Comparison of ENCODE assay signal across 1 cellular context in genomic region chr17:42684033-42684625, GRCh38.
TF ChIP-seq lines count a peak whose summit lies in the region.

No MANE protein-coding gene starts in this region.

TF ChIP-seq in HepG2, 621 proteins besides CTCF, POLR2A, EP300 and RAD21:
- TF ChIP-seq, protein P1, sequence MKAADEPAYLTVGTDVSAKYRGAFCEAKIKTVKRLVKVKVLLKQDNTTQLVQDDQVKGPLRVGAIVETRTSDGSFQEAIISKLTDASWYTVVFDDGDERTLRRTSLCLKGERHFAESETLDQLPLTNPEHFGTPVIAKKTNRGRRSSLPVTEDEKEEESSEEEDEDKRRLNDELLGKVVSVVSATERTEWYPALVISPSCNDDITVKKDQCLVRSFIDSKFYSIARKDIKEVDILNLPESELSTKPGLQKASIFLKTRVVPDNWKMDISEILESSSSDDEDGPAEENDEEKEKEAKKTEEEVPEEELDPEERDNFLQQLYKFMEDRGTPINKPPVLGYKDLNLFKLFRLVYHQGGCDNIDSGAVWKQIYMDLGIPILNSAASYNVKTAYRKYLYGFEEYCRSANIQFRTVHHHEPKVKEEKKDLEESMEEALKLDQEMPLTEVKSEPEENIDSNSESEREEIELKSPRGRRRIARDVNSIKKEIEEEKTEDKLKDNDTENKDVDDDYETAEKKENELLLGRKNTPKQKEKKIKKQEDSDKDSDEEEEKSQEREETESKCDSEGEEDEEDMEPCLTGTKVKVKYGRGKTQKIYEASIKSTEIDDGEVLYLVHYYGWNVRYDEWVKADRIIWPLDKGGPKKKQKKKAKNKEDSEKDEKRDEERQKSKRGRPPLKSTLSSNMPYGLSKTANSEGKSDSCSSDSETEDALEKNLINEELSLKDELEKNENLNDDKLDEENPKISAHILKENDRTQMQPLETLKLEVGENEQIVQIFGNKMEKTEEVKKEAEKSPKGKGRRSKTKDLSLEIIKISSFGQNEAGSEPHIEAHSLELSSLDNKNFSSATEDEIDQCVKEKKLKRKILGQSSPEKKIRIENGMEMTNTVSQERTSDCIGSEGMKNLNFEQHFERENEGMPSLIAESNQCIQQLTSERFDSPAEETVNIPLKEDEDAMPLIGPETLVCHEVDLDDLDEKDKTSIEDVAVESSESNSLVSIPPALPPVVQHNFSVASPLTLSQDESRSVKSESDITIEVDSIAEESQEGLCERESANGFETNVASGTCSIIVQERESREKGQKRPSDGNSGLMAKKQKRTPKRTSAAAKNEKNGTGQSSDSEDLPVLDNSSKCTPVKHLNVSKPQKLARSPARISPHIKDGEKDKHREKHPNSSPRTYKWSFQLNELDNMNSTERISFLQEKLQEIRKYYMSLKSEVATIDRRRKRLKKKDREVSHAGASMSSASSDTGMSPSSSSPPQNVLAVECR (CRISPR knock-in tag; IDR thresholded peaks at IDR 0.05; ENCODE audit: borderline replicate concordance) = no peak
- TF ChIP-seq ZNF691 (CRISPR knock-in tag; IDR thresholded peaks at IDR 0.05; ENCODE audit: borderline replicate concordance, low read depth) (no peak), ZNF740 (CRISPR knock-in tag; IDR thresholded peaks at IDR 0.05) (no peak), HNRNPUL1 (IDR thresholded peaks at IDR 0.05; ENCODE audit: low read depth, low read length) (no peak), IKZF1 (IDR thresholded peaks at IDR 0.05) (no peak), ZNF777 (CRISPR knock-in tag; IDR thresholded peaks at IDR 0.05) (no peak), ZSCAN30 (CRISPR knock-in tag; IDR thresholded peaks at IDR 0.05) (no peak), MIER2 (CRISPR knock-in tag; IDR thresholded peaks at IDR 0.05) (no peak), ZBTB40 (IDR thresholded peaks at IDR 0.05) (no peak), ZBTB40 (CRISPR knock-in tag; IDR thresholded peaks at IDR 0.05) (no peak), KMT2B (CRISPR knock-in tag; IDR thresholded peaks at IDR 0.05) (no peak), SMAD3 (CRISPR knock-in tag; IDR thresholded peaks at IDR 0.05) (no peak), SP2 (CRISPR knock-in tag; IDR thresholded peaks at IDR 0.05) (no peak), ZSCAN9 (CRISPR knock-in tag; IDR thresholded peaks at IDR 0.05; ENCODE audit: borderline replicate concordance) (no peak), GLMP (CRISPR knock-in tag; IDR thresholded peaks at IDR 0.05; ENCODE audit: borderline replicate concordance) (no peak), KLF15 (CRISPR knock-in tag; IDR thresholded peaks at IDR 0.05; ENCODE audit: borderline replicate concordance) (no peak), ATF2 (CRISPR knock-in tag; IDR thresholded peaks at IDR 0.05) (no peak), SMAD9 (CRISPR knock-in tag; IDR thresholded peaks at IDR 0.05) (no peak), STAT5B (CRISPR knock-in tag; IDR thresholded peaks at IDR 0.05) (no peak), ZMAT5 (CRISPR knock-in tag; IDR thresholded peaks at IDR 0.05; ENCODE audit: borderline replicate concordance, low read depth) (no peak)
- TF ChIP-seq, protein P2, sequence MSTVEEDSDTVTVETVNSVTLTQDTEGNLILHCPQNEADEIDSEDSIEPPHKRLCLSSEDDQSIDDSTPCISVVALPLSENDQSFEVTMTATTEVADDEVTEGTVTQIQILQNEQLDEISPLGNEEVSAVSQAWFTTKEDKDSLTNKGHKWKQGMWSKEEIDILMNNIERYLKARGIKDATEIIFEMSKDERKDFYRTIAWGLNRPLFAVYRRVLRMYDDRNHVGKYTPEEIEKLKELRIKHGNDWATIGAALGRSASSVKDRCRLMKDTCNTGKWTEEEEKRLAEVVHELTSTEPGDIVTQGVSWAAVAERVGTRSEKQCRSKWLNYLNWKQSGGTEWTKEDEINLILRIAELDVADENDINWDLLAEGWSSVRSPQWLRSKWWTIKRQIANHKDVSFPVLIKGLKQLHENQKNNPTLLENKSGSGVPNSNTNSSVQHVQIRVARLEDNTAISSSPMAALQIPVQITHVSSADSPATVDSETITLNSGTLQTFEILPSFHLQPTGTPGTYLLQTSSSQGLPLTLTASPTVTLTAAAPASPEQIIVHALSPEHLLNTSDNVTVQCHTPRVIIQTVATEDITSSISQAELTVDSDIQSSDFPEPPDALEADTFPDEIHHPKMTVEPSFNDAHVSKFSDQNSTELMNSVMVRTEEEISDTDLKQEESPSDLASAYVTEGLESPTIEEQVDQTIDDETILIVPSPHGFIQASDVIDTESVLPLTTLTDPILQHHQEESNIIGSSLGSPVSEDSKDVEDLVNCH (CRISPR knock-in tag; IDR thresholded peaks at IDR 0.05) = no peak
